In the genomic region with DNA sequence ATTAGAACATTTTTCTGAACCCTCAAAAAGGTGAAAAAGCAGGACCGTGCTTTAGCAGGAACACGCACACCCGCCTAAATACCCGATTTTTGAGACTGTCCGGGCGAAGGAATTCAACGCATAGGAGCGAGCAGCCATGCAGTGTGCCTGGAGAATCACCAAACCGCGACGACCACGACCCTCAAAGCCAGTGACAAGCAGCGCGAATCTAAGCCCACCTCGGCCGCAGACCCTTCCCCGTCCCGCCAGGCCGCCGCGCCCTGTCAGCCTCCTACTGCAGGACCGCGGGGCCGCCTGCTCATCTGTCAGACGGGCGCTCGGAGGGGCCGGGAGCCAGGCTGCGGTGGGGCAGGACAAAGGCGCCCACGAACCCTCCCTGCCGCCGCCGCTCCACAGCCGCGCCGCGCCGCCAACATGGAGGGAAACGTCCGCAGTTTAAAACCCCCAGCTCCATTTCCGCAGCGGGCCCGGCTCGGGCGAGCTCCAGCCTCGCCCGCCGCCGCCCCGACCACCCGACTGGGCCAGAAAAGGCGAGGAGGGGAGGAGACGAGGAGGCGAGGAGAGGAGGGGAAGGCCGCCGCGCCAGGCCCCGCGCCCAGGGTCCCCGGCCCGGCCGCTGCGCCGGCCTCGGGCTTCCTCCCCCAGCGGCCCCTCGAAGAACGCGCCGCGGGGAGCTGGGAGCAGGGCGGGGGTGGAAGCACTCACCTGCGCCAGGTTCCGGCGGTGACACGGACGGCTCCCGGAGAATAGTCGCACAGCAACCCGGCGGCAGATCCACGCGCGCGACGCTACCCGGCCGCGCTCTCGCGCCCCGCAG, we compare ENCODE assay signal across 1 cellular context.
TF ChIP-seq lines count a peak whose summit lies in the region.

Gene LBR (minus strand): TSS at position 790 of the 817 bp plus-strand sequence. CDS start 3,963 bp downstream, outside the sequence.

TF ChIP-seq in HepG2, 621 proteins besides CTCF, POLR2A, EP300 and RAD21 (continued from another document and continues in another):
- TF ChIP-seq, protein P1, sequence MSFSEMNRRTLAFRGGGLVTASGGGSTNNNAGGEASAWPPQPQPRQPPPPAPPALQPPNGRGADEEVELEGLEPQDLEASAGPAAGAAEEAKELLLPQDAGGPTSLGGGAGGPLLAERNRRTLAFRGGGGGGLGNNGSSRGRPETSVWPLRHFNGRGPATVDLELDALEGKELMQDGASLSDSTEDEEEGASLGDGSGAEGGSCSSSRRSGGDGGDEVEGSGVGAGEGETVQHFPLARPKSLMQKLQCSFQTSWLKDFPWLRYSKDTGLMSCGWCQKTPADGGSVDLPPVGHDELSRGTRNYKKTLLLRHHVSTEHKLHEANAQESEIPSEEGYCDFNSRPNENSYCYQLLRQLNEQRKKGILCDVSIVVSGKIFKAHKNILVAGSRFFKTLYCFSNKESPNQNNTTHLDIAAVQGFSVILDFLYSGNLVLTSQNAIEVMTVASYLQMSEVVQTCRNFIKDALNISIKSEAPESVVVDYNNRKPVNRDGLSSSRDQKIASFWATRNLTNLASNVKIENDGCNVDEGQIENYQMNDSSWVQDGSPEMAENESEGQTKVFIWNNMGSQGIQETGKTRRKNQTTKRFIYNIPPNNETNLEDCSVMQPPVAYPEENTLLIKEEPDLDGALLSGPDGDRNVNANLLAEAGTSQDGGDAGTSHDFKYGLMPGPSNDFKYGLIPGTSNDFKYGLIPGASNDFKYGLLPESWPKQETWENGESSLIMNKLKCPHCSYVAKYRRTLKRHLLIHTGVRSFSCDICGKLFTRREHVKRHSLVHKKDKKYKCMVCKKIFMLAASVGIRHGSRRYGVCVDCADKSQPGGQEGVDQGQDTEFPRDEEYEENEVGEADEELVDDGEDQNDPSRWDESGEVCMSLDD (CRISPR knock-in tag; IDR thresholded peaks at IDR 0.05; ENCODE audit: borderline replicate concordance): no peak
- no peak for TF ChIP-seq ZNF101 (CRISPR knock-in tag; IDR thresholded peaks at IDR 0.05; ENCODE audit: borderline replicate concordance, low read depth)
- TF ChIP-seq, protein P2, sequence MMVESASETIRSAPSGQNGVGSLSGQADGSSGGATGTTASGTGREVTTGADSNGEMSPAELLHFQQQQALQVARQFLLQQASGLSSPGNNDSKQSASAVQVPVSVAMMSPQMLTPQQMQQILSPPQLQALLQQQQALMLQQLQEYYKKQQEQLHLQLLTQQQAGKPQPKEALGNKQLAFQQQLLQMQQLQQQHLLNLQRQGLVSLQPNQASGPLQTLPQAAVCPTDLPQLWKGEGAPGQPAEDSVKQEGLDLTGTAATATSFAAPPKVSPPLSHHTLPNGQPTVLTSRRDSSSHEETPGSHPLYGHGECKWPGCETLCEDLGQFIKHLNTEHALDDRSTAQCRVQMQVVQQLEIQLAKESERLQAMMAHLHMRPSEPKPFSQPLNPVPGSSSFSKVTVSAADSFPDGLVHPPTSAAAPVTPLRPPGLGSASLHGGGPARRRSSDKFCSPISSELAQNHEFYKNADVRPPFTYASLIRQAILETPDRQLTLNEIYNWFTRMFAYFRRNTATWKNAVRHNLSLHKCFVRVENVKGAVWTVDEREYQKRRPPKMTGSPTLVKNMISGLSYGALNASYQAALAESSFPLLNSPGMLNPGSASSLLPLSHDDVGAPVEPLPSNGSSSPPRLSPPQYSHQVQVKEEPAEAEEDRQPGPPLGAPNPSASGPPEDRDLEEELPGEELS (CRISPR knock-in tag; IDR thresholded peaks at IDR 0.05): no peak
- no peak for TF ChIP-seq U2AF2 (IDR thresholded peaks at IDR 0.05; ENCODE audit: low read depth, low read length)
- TF ChIP-seq ZSCAN9 (CRISPR knock-in tag; IDR thresholded peaks at IDR 0.05; ENCODE audit: borderline replicate concordance): no peak
- TF ChIP-seq, protein P3, sequence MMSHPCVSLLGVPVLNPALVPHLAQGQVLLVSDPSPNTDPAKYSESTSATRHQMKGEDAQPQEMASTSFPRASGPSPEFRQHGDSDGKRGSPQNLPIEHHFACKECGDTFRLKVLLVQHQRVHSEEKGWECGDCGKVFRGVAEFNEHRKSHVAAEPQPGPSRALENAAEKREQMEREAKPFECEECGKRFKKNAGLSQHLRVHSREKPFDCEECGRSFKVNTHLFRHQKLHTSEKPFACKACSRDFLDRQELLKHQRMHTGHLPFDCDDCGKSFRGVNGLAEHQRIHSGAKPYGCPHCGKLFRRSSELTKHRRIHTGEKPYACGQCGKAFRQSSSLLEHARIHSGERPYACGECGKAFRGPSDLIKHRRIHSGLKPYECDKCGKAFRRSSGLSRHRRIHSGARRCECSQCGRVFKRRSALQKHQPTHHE (CRISPR knock-in tag; IDR thresholded peaks at IDR 0.05; ENCODE audit: borderline replicate concordance): peak; percentile 61; the same call in 1 of the 2 replicates
- no peak for TF ChIP-seq EED (CRISPR knock-in tag; IDR thresholded peaks at IDR 0.05)
- no peak for TF ChIP-seq DNMT3B (CRISPR knock-in tag; conservative IDR thresholded peaks at IDR 0.05)
- TF ChIP-seq MYPOP (CRISPR knock-in tag; IDR thresholded peaks at IDR 0.05): no peak
- peak; percentile 19; the same call in 1 of the 2 replicates for TF ChIP-seq THAP11 (CRISPR knock-in tag; IDR thresholded peaks at IDR 0.05)
- TF ChIP-seq ZNF572 (CRISPR knock-in tag; IDR thresholded peaks at IDR 0.05): no peak
- TF ChIP-seq, protein P4, sequence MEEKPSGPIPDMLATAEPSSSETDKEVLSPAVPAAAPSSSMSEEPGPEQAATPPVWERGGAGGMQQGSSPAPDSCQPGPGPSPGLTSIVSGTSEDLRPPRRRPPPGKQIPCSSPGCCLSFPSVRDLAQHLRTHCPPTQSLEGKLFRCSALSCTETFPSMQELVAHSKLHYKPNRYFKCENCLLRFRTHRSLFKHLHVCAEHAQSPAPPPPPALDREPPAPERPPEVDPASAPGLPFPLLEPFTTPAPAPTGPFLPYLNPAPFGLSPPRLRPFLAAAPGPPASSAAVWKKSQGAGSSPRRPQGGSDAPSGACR (CRISPR knock-in tag; IDR thresholded peaks at IDR 0.05): no peak
- TF ChIP-seq SMARCC2 (IDR thresholded peaks at IDR 0.05): no peak
- TF ChIP-seq ZSCAN30 (CRISPR knock-in tag; IDR thresholded peaks at IDR 0.05): no peak
- TF ChIP-seq ZNF781 (CRISPR knock-in tag; IDR thresholded peaks at IDR 0.05; ENCODE audit: borderline replicate concordance, not compliant biosample characterization): no peak
- TF ChIP-seq, protein P5, sequence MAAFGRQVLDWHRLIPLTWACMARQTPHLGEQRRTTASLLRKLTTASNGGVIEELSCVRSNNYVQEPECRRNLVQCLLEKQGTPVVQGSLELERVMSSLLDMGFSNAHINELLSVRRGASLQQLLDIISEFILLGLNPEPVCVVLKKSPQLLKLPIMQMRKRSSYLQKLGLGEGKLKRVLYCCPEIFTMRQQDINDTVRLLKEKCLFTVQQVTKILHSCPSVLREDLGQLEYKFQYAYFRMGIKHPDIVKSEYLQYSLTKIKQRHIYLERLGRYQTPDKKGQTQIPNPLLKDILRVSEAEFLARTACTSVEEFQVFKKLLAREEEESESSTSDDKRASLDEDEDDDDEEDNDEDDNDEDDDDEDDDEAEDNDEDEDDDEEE (CRISPR knock-in tag; IDR thresholded peaks at IDR 0.05): no peak
- TF ChIP-seq RARG (CRISPR knock-in tag; IDR thresholded peaks at IDR 0.05; ENCODE audit: low read depth): no peak
- TF ChIP-seq ZNF17 (CRISPR knock-in tag; IDR thresholded peaks at IDR 0.05): no peak
- no peak for TF ChIP-seq RBM22 (optimal IDR thresholded peaks at IDR 0.05; ENCODE audit: low read length)
- TF ChIP-seq SP1 (IDR thresholded peaks at IDR 0.05): no peak
- TF ChIP-seq SP1 (CRISPR knock-in tag; IDR thresholded peaks at IDR 0.05): no peak
- no peak for TF ChIP-seq ZNF775 (CRISPR knock-in tag; IDR thresholded peaks at IDR 0.05; ENCODE audit: borderline replicate concordance)
- TF ChIP-seq HIVEP1 (CRISPR knock-in tag; IDR thresholded peaks at IDR 0.05): no peak
- TF ChIP-seq SPEN (CRISPR knock-in tag; IDR thresholded peaks at IDR 0.05; ENCODE audit: low read depth): 0 out of 2 replicates have a peak, but pooled peaks have one; percentile 5
- no peak for TF ChIP-seq ATF7 (IDR thresholded peaks at IDR 0.05)
- no peak for TF ChIP-seq ATF7 (CRISPR knock-in tag; IDR thresholded peaks at IDR 0.05)
- no peak for TF ChIP-seq ZNF589 (CRISPR knock-in tag; conservative IDR thresholded peaks at IDR 0.05)
- TF ChIP-seq HNRNPL (IDR thresholded peaks at IDR 0.05; ENCODE audit: low read depth, low read length): 0 out of 2 replicates have a peak, but pooled peaks have one; percentile 3
- 0 out of 2 replicates have a peak, but pooled peaks have one; percentile 10 for TF ChIP-seq EEA1 (CRISPR knock-in tag; IDR thresholded peaks at IDR 0.05; ENCODE audit: borderline replicate concordance)
- TF ChIP-seq, protein P6, sequence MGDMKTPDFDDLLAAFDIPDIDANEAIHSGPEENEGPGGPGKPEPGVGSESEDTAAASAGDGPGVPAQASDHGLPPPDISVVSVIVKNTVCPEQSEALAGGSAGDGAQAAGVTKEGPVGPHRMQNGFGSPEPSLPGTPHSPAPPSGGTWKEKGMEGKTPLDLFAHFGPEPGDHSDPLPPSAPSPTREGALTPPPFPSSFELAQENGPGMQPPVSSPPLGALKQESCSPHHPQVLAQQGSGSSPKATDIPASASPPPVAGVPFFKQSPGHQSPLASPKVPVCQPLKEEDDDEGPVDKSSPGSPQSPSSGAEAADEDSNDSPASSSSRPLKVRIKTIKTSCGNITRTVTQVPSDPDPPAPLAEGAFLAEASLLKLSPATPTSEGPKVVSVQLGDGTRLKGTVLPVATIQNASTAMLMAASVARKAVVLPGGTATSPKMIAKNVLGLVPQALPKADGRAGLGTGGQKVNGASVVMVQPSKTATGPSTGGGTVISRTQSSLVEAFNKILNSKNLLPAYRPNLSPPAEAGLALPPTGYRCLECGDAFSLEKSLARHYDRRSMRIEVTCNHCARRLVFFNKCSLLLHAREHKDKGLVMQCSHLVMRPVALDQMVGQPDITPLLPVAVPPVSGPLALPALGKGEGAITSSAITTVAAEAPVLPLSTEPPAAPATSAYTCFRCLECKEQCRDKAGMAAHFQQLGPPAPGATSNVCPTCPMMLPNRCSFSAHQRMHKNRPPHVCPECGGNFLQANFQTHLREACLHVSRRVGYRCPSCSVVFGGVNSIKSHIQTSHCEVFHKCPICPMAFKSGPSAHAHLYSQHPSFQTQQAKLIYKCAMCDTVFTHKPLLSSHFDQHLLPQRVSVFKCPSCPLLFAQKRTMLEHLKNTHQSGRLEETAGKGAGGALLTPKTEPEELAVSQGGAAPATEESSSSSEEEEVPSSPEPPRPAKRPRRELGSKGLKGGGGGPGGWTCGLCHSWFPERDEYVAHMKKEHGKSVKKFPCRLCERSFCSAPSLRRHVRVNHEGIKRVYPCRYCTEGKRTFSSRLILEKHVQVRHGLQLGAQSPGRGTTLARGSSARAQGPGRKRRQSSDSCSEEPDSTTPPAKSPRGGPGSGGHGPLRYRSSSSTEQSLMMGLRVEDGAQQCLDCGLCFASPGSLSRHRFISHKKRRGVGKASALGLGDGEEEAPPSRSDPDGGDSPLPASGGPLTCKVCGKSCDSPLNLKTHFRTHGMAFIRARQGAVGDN (CRISPR knock-in tag; IDR thresholded peaks at IDR 0.05): peak; percentile 59
- no peak for TF ChIP-seq ZNF546 (CRISPR knock-in tag; conservative IDR thresholded peaks at IDR 0.05)
- TF ChIP-seq MZF1 (CRISPR knock-in tag; IDR thresholded peaks at IDR 0.05; ENCODE audit: borderline replicate concordance): no peak
- TF ChIP-seq KMT2A (CRISPR knock-in tag; IDR thresholded peaks at IDR 0.05): no peak; the same call in 1 of the 2 replicates
- TF ChIP-seq ZNF564 (CRISPR knock-in tag; IDR thresholded peaks at IDR 0.05): no peak
- TF ChIP-seq ZMAT3 (CRISPR knock-in tag; conservative IDR thresholded peaks at IDR 0.05): 0 out of 2 replicates have a peak, but pooled peaks have one; percentile 0
- TF ChIP-seq ZNF547 (CRISPR knock-in tag; IDR thresholded peaks at IDR 0.05): no peak
- TF ChIP-seq ZNF672 (CRISPR knock-in tag; IDR thresholded peaks at IDR 0.05): no peak
- TF ChIP-seq, protein P7, sequence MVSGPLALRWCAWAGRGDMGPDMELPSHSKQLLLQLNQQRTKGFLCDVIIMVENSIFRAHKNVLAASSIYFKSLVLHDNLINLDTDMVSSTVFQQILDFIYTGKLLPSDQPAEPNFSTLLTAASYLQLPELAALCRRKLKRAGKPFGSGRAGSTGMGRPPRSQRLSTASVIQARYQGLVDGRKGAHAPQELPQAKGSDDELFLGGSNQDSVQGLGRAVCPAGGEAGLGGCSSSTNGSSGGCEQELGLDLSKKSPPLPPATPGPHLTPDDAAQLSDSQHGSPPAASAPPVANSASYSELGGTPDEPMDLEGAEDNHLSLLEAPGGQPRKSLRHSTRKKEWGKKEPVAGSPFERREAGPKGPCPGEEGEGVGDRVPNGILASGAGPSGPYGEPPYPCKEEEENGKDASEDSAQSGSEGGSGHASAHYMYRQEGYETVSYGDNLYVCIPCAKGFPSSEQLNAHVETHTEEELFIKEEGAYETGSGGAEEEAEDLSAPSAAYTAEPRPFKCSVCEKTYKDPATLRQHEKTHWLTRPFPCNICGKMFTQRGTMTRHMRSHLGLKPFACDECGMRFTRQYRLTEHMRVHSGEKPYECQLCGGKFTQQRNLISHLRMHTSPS (CRISPR knock-in tag; IDR thresholded peaks at IDR 0.05; ENCODE audit: low read depth): no peak
- TF ChIP-seq PLRG1 (conservative IDR thresholded peaks at IDR 0.05): no peak
- no peak for TF ChIP-seq CREB1 (IDR thresholded peaks at IDR 0.05)
- TF ChIP-seq CREB1 (CRISPR knock-in tag; IDR thresholded peaks at IDR 0.05): no peak
- TF ChIP-seq, protein P8, sequence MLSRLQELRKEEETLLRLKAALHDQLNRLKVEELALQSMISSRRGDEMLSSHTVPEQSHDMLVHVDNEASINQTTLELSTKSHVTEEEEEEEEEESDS (CRISPR knock-in tag; IDR thresholded peaks at IDR 0.05; ENCODE audit: borderline replicate concordance): no peak
- no peak for TF ChIP-seq RFXAP (CRISPR knock-in tag; IDR thresholded peaks at IDR 0.05; ENCODE audit: borderline replicate concordance)
- TF ChIP-seq MBD4 (IDR thresholded peaks at IDR 0.05; ENCODE audit: borderline replicate concordance, low read length): no peak
- peak; percentile 84 for TF ChIP-seq ASH2L (IDR thresholded peaks at IDR 0.05; ENCODE audit: insufficient read length, low read depth, low read length)
- TF ChIP-seq FOXA1 (IDR thresholded peaks at IDR 0.05): no peak
- no peak for TF ChIP-seq FOXA1 (CRISPR knock-in tag; IDR thresholded peaks at IDR 0.05)
- TF ChIP-seq FOXO1 (CRISPR knock-in tag; IDR thresholded peaks at IDR 0.05): no peak
- TF ChIP-seq, protein P9, sequence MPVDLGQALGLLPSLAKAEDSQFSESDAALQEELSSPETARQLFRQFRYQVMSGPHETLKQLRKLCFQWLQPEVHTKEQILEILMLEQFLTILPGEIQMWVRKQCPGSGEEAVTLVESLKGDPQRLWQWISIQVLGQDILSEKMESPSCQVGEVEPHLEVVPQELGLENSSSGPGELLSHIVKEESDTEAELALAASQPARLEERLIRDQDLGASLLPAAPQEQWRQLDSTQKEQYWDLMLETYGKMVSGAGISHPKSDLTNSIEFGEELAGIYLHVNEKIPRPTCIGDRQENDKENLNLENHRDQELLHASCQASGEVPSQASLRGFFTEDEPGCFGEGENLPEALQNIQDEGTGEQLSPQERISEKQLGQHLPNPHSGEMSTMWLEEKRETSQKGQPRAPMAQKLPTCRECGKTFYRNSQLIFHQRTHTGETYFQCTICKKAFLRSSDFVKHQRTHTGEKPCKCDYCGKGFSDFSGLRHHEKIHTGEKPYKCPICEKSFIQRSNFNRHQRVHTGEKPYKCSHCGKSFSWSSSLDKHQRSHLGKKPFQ (CRISPR knock-in tag; IDR thresholded peaks at IDR 0.05; ENCODE audit: insufficient replicate concordance): no peak
